1 cellular context compared by ENCODE assay signal in the genomic region with DNA sequence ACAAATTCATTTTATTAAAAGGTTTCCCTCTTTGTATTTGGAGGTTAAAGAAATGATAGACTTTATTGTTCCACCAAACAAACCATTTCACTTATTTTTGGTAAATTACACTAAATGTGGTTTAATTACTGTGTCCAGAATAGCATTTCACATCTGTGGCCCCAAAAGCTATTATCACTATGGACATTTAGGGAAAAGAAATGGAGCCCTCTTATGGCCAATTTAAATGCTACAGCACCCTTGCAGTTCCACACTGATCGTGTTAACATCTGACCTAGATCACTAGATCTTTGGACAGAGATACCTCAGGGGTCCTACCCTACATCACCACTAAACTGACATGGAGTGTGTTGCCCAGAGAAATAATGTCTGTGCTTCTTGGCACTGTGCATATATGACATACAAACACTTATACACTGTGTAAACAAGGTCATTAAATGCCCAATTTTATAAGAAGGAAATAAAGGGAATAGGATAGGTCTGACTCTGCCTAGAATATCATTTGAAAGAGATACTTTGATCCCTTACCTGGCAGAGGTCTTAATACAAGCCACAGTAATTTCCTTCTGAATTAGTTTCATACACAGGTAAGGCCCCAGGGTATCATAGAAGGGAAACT.
TF ChIP-seq lines count a peak whose summit lies in the region.

No MANE protein-coding gene starts in this region.

TF ChIP-seq in H1, 55 proteins besides CTCF, POLR2A, EP300 and RAD21:
- TF ChIP-seq SRF (IDR thresholded peaks at IDR 0.05; ENCODE audit: low read depth, low read length), result no peak
